15 cellular contexts compared by ENCODE assay signal in genomic region chr4:105613326-105613725, GRCh38.
DNase-seq lines count a peak whose midpoint lies in the region; ATAC-seq, FAIRE-seq and TF ChIP-seq lines count a peak whose summit lies in the region.
"Had no signal": no experiment of that assay in that cellular context is flagged by ENCODE, and none has a peak within 500 bp of the region (broad histone marks: within the 10 kb centered on the region; RNA-seq: fewer than 3 reads in every experiment).

No MANE protein-coding gene starts in this region.

- H3K9me3 ChIP-seq in keratinocyte (ENCODE audit: control insufficient read depth, low read depth, low read length) (no peaks in the 10 kb centered on the region), HepG2 (ENCODE audit: low read length) (no peaks in the 10 kb centered on the region)
- H3K9me3 ChIP-seq: neutrophil, SK-N-SH had no signal

- FAIRE-seq in keratinocyte (lab: Jason Lieb, UNC) (no peak), HepG2 (lab: Jason Lieb, UNC) (no peak), H54 (lab: Jason Lieb, UNC) (no peak)

- H2AFZ ChIP-seq in keratinocyte (ENCODE audit: control insufficient read depth, low read length) (peak overlapping the region; percentile 74), HepG2 (ENCODE audit: low read length) (no peak overlapping the region)

- no TSS peak for BruUV-seq in HepG2 (replicated peaks; lab: Mats Ljungman, UMichigan)

- POLR2A ChIA-PET in HepG2 (lab: Yijun Ruan, JAX): no interaction called here

- dilution Hi-C loops in keratinocyte (cut with MboI; ENCODE audit: extremely low pct_ligation_motif_present, low sequenced_read_pairs): no loop called here

- 0% methylated on average over 4 of the region's 4 CpGs for WGBS in HepG2 (ENCODE audit: low lambda C conversion rate)

- H3K79me2 ChIP-seq in keratinocyte (ENCODE audit: control insufficient read depth, insufficient read depth, low read length) (no peaks in the 10 kb centered on the region), HepG2 (ENCODE audit: insufficient read depth, low read length) (no peaks in the 10 kb centered on the region)

- intact Hi-C loops in HepG2 (cut with micrococcal nuclease; ENCODE audit: unreplicated experiment): no loop called here

- peaks cover 5% of the 10 kb centered on the region for H3K4me1 ChIP-seq in keratinocyte (ENCODE audit: control insufficient read depth, extremely low read depth, insufficient read depth, low read length)
- H3K4me1 ChIP-seq in HepG2 (ENCODE audit: insufficient read depth, low read length): no peaks in the 10 kb centered on the region
- H3K4me1 ChIP-seq: transverse colon had no signal

- H3K27me3 ChIP-seq in keratinocyte (ENCODE audit: control insufficient read depth, extremely low read depth, insufficient read depth, low read length) (no peaks in the 10 kb centered on the region), HepG2 (ENCODE audit: control insufficient read depth in 1 of 2, insufficient read depth in 2 of 2, low read length in 2 of 2) (no peaks in the 10 kb centered on the region)
- H3K27me3 ChIP-seq: neutrophil, transverse colon had no signal

- H3K4me3 ChIP-seq in keratinocyte (ENCODE audit: control insufficient read depth in 2 of 3, extremely low read depth in 1 of 3, insufficient read depth in 2 of 3, low read depth in 1 of 3, low read length in 3 of 3) (no peak overlapping the region), HepG2 (replicated peaks in 1 of 3; ENCODE audit: insufficient read depth in 1 of 3, low read depth in 2 of 3, low read length in 3 of 3) (no peak overlapping the region)
- H3K4me3 ChIP-seq: transverse colon had no signal

- H3K27ac ChIP-seq in keratinocyte (ENCODE audit: control insufficient read depth, insufficient read depth, low read length) (no peak overlapping the region), HepG2 (ENCODE audit: extremely low read length, insufficient read depth, low read length) (no peak overlapping the region)
- H3K27ac ChIP-seq: neutrophil, transverse colon had no signal

- CTCF ChIA-PET in HepG2 (lab: Yijun Ruan, JAX; ENCODE audit: low intra/inter-chr PET ratio, low total read pairs): no interaction called here

- H3K4me2 ChIP-seq in keratinocyte (ENCODE audit: control insufficient read depth, extremely low read depth, insufficient read depth, low read depth, low read length): no peak overlapping the region
- no peak overlapping the region for H3K4me2 ChIP-seq in HepG2 (ENCODE audit: low read depth, low read length)
- H3K4me2 ChIP-seq: SK-N-SH had no signal

- in situ Hi-C loops in HepG2 (cut with HindIII; ENCODE audit: extremely low pct_ligation_motif_present, low pct_unique_long_range_greater_than_20kb): no loop called here

- TF ChIP-seq RAD21 in HepG2 (CRISPR knock-in tag; IDR thresholded peaks at IDR 0.05): no peak

- DNase-seq in COR-L47 (lab: John Stamatoyannopoulos, UW) (peak; percentile 77), NCI-H1417 treated with DMSO at 0.1 percent for 48 hours (lab: John Stamatoyannopoulos, UW) (peak; percentile 66), NCI-H748 (lab: John Stamatoyannopoulos, UW; ENCODE audit: unreplicated experiment) (peak; percentile 96), keratinocyte (ENCODE audit: low read depth, low spot score) (no peak), HepG2 (ENCODE audit: low spot score) (no peak), H54 (ENCODE audit: insufficient read length, low spot score) (no peak)
- DNase-seq: activated T-cell treated with anti-CD3 and anti-CD28 coated beads, Interleukin-2, amount 50 U/mL, for 48 hours; DMS79; GOT3; islet precursor cell; SK-N-SH; transverse colon had no signal

- no peaks in the 10 kb centered on the region for H3K9me1 ChIP-seq in keratinocyte (ENCODE audit: control insufficient read depth, extremely low read depth, insufficient read depth, low read length)

- TF ChIP-seq CTCF in keratinocyte (optimal IDR thresholded peaks at IDR 0.05 in 1 of 3, IDR thresholded peaks at IDR 0.05 in 1 of 3, conservative IDR thresholded peaks at IDR 0.05 in 1 of 3; ENCODE audit: extremely low read depth in 1 of 3, insufficient read depth in 2 of 3, low read length in 3 of 3) (no peak), HepG2 (CRISPR knock-in tag; IDR thresholded peaks at IDR 0.05) (no peak)

- H4K20me1 ChIP-seq in keratinocyte (ENCODE audit: control insufficient read depth, extremely low read depth, insufficient read depth, low read length) (no peaks in the 10 kb centered on the region), HepG2 (ENCODE audit: insufficient read depth, low read length) (no peaks in the 10 kb centered on the region)

- H3K9ac ChIP-seq in keratinocyte (ENCODE audit: control insufficient read depth, extremely low read depth, insufficient read depth, low read length) (no peak overlapping the region), HepG2 (ENCODE audit: insufficient read depth, low read depth, low read length) (no peak overlapping the region)
- H3K9ac ChIP-seq: SK-N-SH had no signal

- TF ChIP-seq POLR2A in HepG2 (IDR thresholded peaks at IDR 0.05; ENCODE audit: insufficient read depth in 1 of 2, low read depth in 2 of 2, low read length in 2 of 2) (no peak), H54 (IDR thresholded peaks at IDR 0.05; ENCODE audit: low read depth, low read length) (no peak)

- H3K36me3 ChIP-seq in keratinocyte (ENCODE audit: control insufficient read depth in 2 of 2, extremely low read depth in 1 of 2, insufficient read depth in 2 of 2, low read length in 2 of 2) (no peaks in the 10 kb centered on the region), HepG2 (replicated peaks in 1 of 2; ENCODE audit: control insufficient read depth in 1 of 2, insufficient read depth in 2 of 2, low read length in 2 of 2) (no peaks in the 10 kb centered on the region)
- H3K36me3 ChIP-seq: neutrophil, transverse colon had no signal

- TF ChIP-seq EP300 in HepG2 (IDR thresholded peaks at IDR 0.05; ENCODE audit: low read depth in 2 of 2, low read length in 2 of 2) (no peak), HepG2 (CRISPR knock-in tag; IDR thresholded peaks at IDR 0.05; ENCODE audit: borderline replicate concordance) (no peak)

- no peak for ATAC-seq in HepG2
- ATAC-seq in HG02852 (IDR thresholded peaks at IDR 0.05; ENCODE audit: unreplicated experiment): no peak
- no peak for ATAC-seq in GM21390 (IDR thresholded peaks at IDR 0.05; ENCODE audit: unreplicated experiment)

TF ChIP-seq in HepG2, 621 proteins besides CTCF, POLR2A, EP300 and RAD21 (continues in another document):
- TF ChIP-seq ATF4 (CRISPR knock-in tag; IDR thresholded peaks at IDR 0.05) (no peak), ZFAT (CRISPR knock-in tag; conservative IDR thresholded peaks at IDR 0.05) (no peak), ZNF768 (CRISPR knock-in tag; IDR thresholded peaks at IDR 0.05) (no peak)

Comparison
In these comparisons a context has a peak if more than half of its experiments do, and no peak if none do; other contexts are left out.
1. DNase-seq: peak in COR-L47 (single experiment), NCI-H1417 treated with DMSO at 0.1 percent for 48 hours (single experiment) and NCI-H748 (single experiment); none in keratinocyte (single experiment), HepG2 (single experiment) and H54 (single experiment).